5 cellular contexts compared by ENCODE assay signal in the genomic region with DNA sequence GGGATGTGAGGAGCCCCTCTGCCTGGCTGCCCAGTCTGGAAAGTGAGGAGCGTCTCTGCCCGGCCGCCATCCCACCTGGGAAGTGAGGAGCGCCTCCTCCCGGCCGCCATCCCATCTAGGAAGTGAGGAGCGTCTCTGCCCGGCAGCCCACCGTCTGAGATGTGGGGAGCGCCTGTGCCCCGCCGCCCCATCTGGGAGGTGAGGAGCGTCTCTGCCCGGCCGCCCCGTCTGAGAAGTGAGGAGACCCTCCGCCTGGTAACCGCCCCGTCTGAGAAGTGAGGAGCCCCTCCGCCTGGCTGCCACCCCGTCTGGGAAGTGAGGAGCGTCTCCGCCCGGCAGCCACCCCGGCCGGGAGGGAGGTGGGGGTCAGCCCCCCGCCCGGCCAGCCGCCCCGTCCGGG. TPM values are rescaled to one million over a fixed set of nuclear protein-coding genes. Genes with fewer than 3 reads are reported as not detected.
"Had no signal": no experiment of that assay in that cellular context is flagged by ENCODE, and none has a peak within 500 bp of the region (broad histone marks: within the 10 kb centered on the region; RNA-seq: fewer than 3 reads in every experiment).

No MANE protein-coding gene starts in this region.

RNA-seq across cellular contexts. Expression of gene PKD2L1, which starts 53.1 kb away (rescaled TPM):
- total RNA-seq: GM23248, GM23338, H4, H7, HFFc6 had no signal
